In genomic region chr20:23244207-23244915, GRCh38 we compare ENCODE assay signal across 19 cellular contexts.
DNase-seq lines count a peak whose midpoint lies in the region; ATAC-seq and TF ChIP-seq lines count a peak whose summit lies in the region.
"Had no signal": no experiment of that assay in that cellular context is flagged by ENCODE, and none has a peak within 500 bp of the region (broad histone marks: within the 10 kb centered on the region; RNA-seq: fewer than 3 reads in every experiment).

No MANE protein-coding gene starts in this region.

- H2AFZ ChIP-seq in smooth muscle cell (ENCODE audit: low read depth) (no peak overlapping the region), trophoblast cell (ENCODE audit: insufficient read depth, low read length, poor library complexity) (no peak overlapping the region)

- H2BK120ac ChIP-seq in trophoblast cell (ENCODE audit: insufficient read depth, low read length, poor library complexity), result no peak overlapping the region

- H3K4me1 ChIP-seq in smooth muscle cell (ENCODE audit: low read depth) (no peaks in the 10 kb centered on the region), trophoblast cell (ENCODE audit: control insufficient read depth in 1 of 2, insufficient read depth in 2 of 2, low read length in 2 of 2) (no peaks in the 10 kb centered on the region)
- H3K4me1 ChIP-seq: BE2C, prostate gland had no signal

- peak overlapping the region; percentile 9 for H3K4me2 ChIP-seq in smooth muscle cell
- no peak overlapping the region for H3K4me2 ChIP-seq in trophoblast cell (ENCODE audit: low read length)

- intact Hi-C loops in left ventricle myocardium superior (cut with micrococcal nuclease), result no loop called here

- no peaks in the 10 kb centered on the region for H4K20me1 ChIP-seq in smooth muscle cell (ENCODE audit: low read depth)

- H3K4me3 ChIP-seq in AG10803 (ENCODE audit: low read length) (peak overlapping the region; percentile 4), smooth muscle cell (no peak overlapping the region), trophoblast cell (ENCODE audit: low read depth, low read length) (no peak overlapping the region)
- H3K4me3 ChIP-seq: heart left ventricle, prostate gland had no signal

- H4K12ac ChIP-seq in trophoblast cell (ENCODE audit: low read depth, low read length), result no peak overlapping the region

- ATAC-seq in activated CD8-positive, alpha-beta memory T cell treated with anti-CD3 and anti-CD28 coated beads, Interleukin-2, amount 10 ng/mL, durations not matched to agents 7 days and 5 days, result no peak
- ATAC-seq in left ventricle myocardium superior, result peak; percentile 23
- ATAC-seq in esophagus mucosa, result no peak
- ATAC-seq: activated CD4-positive, CD25-positive, alpha-beta regulatory T cell treated with anti-CD3 and anti-CD28 coated beads, Interleukin-2, amount 50 U/mL, for 24 hours; heart left ventricle had no signal

- no peaks in the 10 kb centered on the region for H3K9me3 ChIP-seq in smooth muscle cell (replicated peaks; ENCODE audit: low read depth)
- no peaks in the 10 kb centered on the region for H3K9me3 ChIP-seq in trophoblast cell (ENCODE audit: insufficient read depth, low read depth, low read length)
- H3K9me3 ChIP-seq: BE2C, prostate gland had no signal

- H2BK5ac ChIP-seq in trophoblast cell (ENCODE audit: low read depth, low read length, poor library complexity), result no peak overlapping the region

- no peak overlapping the region for H2AK5ac ChIP-seq in trophoblast cell (ENCODE audit: low read length)

- WGBS in smooth muscle cell (ENCODE audit: low lambda C conversion rate), result 62% methylated on average over 22 of the region's 27 CpGs
- WGBS in trophoblast cell (ENCODE audit: extremely low coverage, insufficient coverage, insufficient read length), result no CpG with 5 or more reads among the region's 27 CpGs

- H3K18ac ChIP-seq in trophoblast cell (ENCODE audit: low read length), result no peak overlapping the region

- H3F3A ChIP-seq in smooth muscle cell (ENCODE audit: low read depth), result no peaks in the 10 kb centered on the region

- H3K9ac ChIP-seq in smooth muscle cell (ENCODE audit: low read depth) (no peak overlapping the region), trophoblast cell (ENCODE audit: low read length) (no peak overlapping the region)

- H3K79me2 ChIP-seq in smooth muscle cell (ENCODE audit: low read depth) (no peaks in the 10 kb centered on the region), trophoblast cell (ENCODE audit: control insufficient read depth, insufficient read depth, low read length, poor library complexity) (no peaks in the 10 kb centered on the region)

- H3K9me3 Mint-ChIP-seq in activated CD8-positive, alpha-beta memory T cell treated with anti-CD3 and anti-CD28 coated beads, Interleukin-2, amount 10 ng/mL, durations not matched to agents 7 days and 5 days (ENCODE audit: low read depth), result no peaks in the 10 kb centered on the region

- no peaks in the 10 kb centered on the region for H3K27me3 Mint-ChIP-seq in activated CD8-positive, alpha-beta memory T cell treated with anti-CD3 and anti-CD28 coated beads, Interleukin-2, amount 10 ng/mL, durations not matched to agents 7 days and 5 days

- CTCF ChIA-PET in activated CD8-positive, alpha-beta memory T cell treated with anti-CD3 and anti-CD28 coated beads, Interleukin-2, amount 10 ng/mL, durations not matched to agents 7 days and 5 days (lab: Charles Lee), result interaction anchor here (0.9 to 2.0 kb wide), 3 partner anchors 9 to 194 kb away, joined by 3 to 7 read pairs (median 3); no protein-coding TSS in a partner anchor

- H3K36me3 Mint-ChIP-seq in activated CD8-positive, alpha-beta memory T cell treated with anti-CD3 and anti-CD28 coated beads, Interleukin-2, amount 10 ng/mL, durations not matched to agents 7 days and 5 days, result no peaks in the 10 kb centered on the region
- H3K36me3 Mint-ChIP-seq: activated naive CD8-positive, alpha-beta T cell treated with anti-CD3 and anti-CD28 coated beads, Interleukin-2, amount 10 ng/mL, durations not matched to agents 7 days and 5 days had no signal

- H3K4me3 Mint-ChIP-seq in activated CD8-positive, alpha-beta memory T cell treated with anti-CD3 and anti-CD28 coated beads, Interleukin-2, amount 10 ng/mL, durations not matched to agents 7 days and 5 days, result no peak overlapping the region
- H3K4me3 Mint-ChIP-seq: activated naive CD8-positive, alpha-beta T cell treated with anti-CD3 and anti-CD28 coated beads, Interleukin-2, amount 10 ng/mL, durations not matched to agents 7 days and 5 days; central memory CD8-positive, alpha-beta T cell had no signal

- H3K36me3 ChIP-seq in smooth muscle cell (ENCODE audit: low read depth) (no peaks in the 10 kb centered on the region), trophoblast cell (ENCODE audit: control insufficient read depth in 1 of 2, insufficient read depth in 2 of 2, low read length in 2 of 2) (no peaks in the 10 kb centered on the region)
- H3K36me3 ChIP-seq: BE2C, heart left ventricle, prostate gland had no signal

- peak; percentile 61 for DNase-seq in AG10803 (ENCODE audit: low read depth)
- DNase-seq in activated CD8-positive, alpha-beta memory T cell treated with anti-CD3 and anti-CD28 coated beads, Interleukin-2, amount 10 ng/mL, durations not matched to agents 7 days and 5 days, result peak; percentile 18
- no peak for DNase-seq in left ventricle myocardium superior
- no peak for DNase-seq in smooth muscle cell (lab: John Stamatoyannopoulos, UW; ENCODE audit: unreplicated experiment)
- DNase-seq in MV-4-11 (lab: John Stamatoyannopoulos, UW), result no peak
- no peak for DNase-seq in trophoblast cell
- DNase-seq in medulla oblongata (ENCODE audit: extremely low spot score), result no peak
- DNase-seq: activated naive CD8-positive, alpha-beta T cell treated with anti-CD3 and anti-CD28 coated beads, Interleukin-2, amount 10 ng/mL, durations not matched to agents 7 days and 5 days; BE2C; DMS53; kidney; NCI-H1092 treated with DMSO at 0.1 percent for 48 hours; NCI-H2171; NK-92 treated with Interleukin-12 subunit alpha and Interleukin-12 subunit beta, amount 100 ng/mL, for 24 hours had no signal

- no peaks in the 10 kb centered on the region for H3K4me1 Mint-ChIP-seq in activated CD8-positive, alpha-beta memory T cell treated with anti-CD3 and anti-CD28 coated beads, Interleukin-2, amount 10 ng/mL, durations not matched to agents 7 days and 5 days
- H3K4me1 Mint-ChIP-seq: activated naive CD8-positive, alpha-beta T cell treated with anti-CD3 and anti-CD28 coated beads, Interleukin-2, amount 10 ng/mL, durations not matched to agents 7 days and 5 days; central memory CD8-positive, alpha-beta T cell had no signal

- H3K23ac ChIP-seq in trophoblast cell (ENCODE audit: low read length), result no peak overlapping the region

- no peak overlapping the region for H4K91ac ChIP-seq in trophoblast cell (ENCODE audit: low read depth, low read length)

- H3K27ac ChIP-seq in smooth muscle cell (ENCODE audit: low read depth) (no peak overlapping the region), trophoblast cell (ENCODE audit: low read depth, low read length) (no peak overlapping the region)
- H3K27ac ChIP-seq: prostate gland had no signal

- H3K4ac ChIP-seq in trophoblast cell (ENCODE audit: low read depth, low read length), result no peak overlapping the region

- no peaks in the 10 kb centered on the region for H3K79me1 ChIP-seq in trophoblast cell (ENCODE audit: low read length)

- H3K14ac ChIP-seq in trophoblast cell (ENCODE audit: low read length), result no peak overlapping the region

- H3K27me3 ChIP-seq in smooth muscle cell (ENCODE audit: low read depth), result no peaks in the 10 kb centered on the region
- H3K27me3 ChIP-seq in trophoblast cell (ENCODE audit: insufficient read depth, low read length), result no peaks in the 10 kb centered on the region
- H3K27me3 ChIP-seq: BE2C, heart left ventricle had no signal

- H4K8ac ChIP-seq in trophoblast cell (ENCODE audit: low read depth, low read length), result no peak overlapping the region

- H2BK12ac ChIP-seq in trophoblast cell (ENCODE audit: low read length), result no peak overlapping the region

- 0 out of 2 replicates have a peak, but pooled peaks have one; percentile 20 for TF ChIP-seq CTCF in AG10803 (conservative IDR thresholded peaks at IDR 0.05; ENCODE audit: low read length)
- TF ChIP-seq CTCF in smooth muscle cell (IDR thresholded peaks at IDR 0.05; ENCODE audit: borderline replicate concordance, insufficient read depth, poor library complexity, severe bottlenecking), result no peak

- H3K27ac Mint-ChIP-seq in activated CD8-positive, alpha-beta memory T cell treated with anti-CD3 and anti-CD28 coated beads, Interleukin-2, amount 10 ng/mL, durations not matched to agents 7 days and 5 days, result no peak overlapping the region
- H3K27ac Mint-ChIP-seq: activated naive CD8-positive, alpha-beta T cell treated with anti-CD3 and anti-CD28 coated beads, Interleukin-2, amount 10 ng/mL, durations not matched to agents 7 days and 5 days had no signal

Comparison
In these comparisons a context has a peak if more than half of its experiments do, and no peak if none do; other contexts are left out.
1. DNase-seq: peak in AG10803 (single experiment) and activated CD8-positive, alpha-beta memory T cell treated with anti-CD3 and anti-CD28 coated beads, Interleukin-2, amount 10 ng/mL, durations not matched to agents 7 days and 5 days (single experiment); none in left ventricle myocardium superior (single experiment), smooth muscle cell (single experiment), MV-4-11 (single experiment), trophoblast cell (0 of 2) and medulla oblongata (single experiment).